Comparison of ENCODE assay signal across 2 cellular contexts in the genomic region with DNA sequence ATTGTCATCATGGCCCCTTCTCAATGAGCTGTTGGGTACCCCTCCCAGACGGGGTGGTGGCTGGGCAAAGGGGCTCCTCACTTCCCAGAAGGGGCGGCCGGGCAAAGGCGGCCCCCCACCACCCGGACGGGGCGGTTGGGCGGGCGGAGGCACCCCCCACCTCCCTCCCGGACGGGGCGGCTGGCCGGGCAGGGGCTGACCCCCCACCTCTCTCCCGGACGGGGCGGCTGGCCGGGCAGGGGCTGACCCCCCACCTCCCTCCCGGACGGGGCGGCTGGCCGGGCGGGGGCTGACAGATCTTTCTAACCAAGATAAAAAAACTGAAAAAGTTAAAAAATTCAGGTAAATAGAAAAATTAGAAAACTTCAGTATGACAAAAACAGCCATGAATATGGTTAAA. TPM values are rescaled to one million over a fixed set of nuclear protein-coding genes. Genes with fewer than 3 reads are reported as not detected.
"Had no signal": no experiment of that assay in that cellular context is flagged by ENCODE, and none has a peak within 500 bp of the region (broad histone marks: within the 10 kb centered on the region; RNA-seq: fewer than 3 reads in every experiment).

No MANE protein-coding gene starts in this region.

RNA-seq across cellular contexts. Expression of gene MEFV, which starts 14.8 kb away (rescaled TPM):
- total RNA-seq: M059J, NCI-H460 had no signal
